In genomic region chr19:17942582-17943283, GRCh38 we compare ENCODE assay signal across 1 cellular context.
TF ChIP-seq lines count a peak whose summit lies in the region.

No MANE protein-coding gene starts in this region.

TF ChIP-seq in WTC11, 78 proteins besides CTCF, POLR2A, EP300 and RAD21:
- TF ChIP-seq ZNF416 (CRISPR knock-in tag; IDR thresholded peaks at IDR 0.05) (no peak), TP53 (CRISPR knock-in tag; IDR thresholded peaks at IDR 0.05) (no peak), FOXP1 (CRISPR knock-in tag; IDR thresholded peaks at IDR 0.05; ENCODE audit: borderline replicate concordance) (no peak), PRDM15 (CRISPR knock-in tag; IDR thresholded peaks at IDR 0.05) (no peak), HMGA2 (CRISPR knock-in tag; IDR thresholded peaks at IDR 0.05) (no peak), ZNF671 (CRISPR knock-in tag; IDR thresholded peaks at IDR 0.05) (no peak), USF2 (CRISPR knock-in tag; IDR thresholded peaks at IDR 0.05) (no peak), ZNF281 (CRISPR knock-in tag; IDR thresholded peaks at IDR 0.05) (no peak), ARID4B (CRISPR knock-in tag; IDR thresholded peaks at IDR 0.05; ENCODE audit: borderline replicate concordance) (no peak; the same call in 1 of the 2 replicates), ATF6 (CRISPR knock-in tag; IDR thresholded peaks at IDR 0.05) (no peak), NR3C1 (CRISPR knock-in tag; conservative IDR thresholded peaks at IDR 0.05; ENCODE audit: low read depth) (no peak), ZNF121 (CRISPR knock-in tag; IDR thresholded peaks at IDR 0.05) (no peak), ZNF263 (CRISPR knock-in tag; IDR thresholded peaks at IDR 0.05; ENCODE audit: low read depth) (no peak)
TF ChIP-seq in WTC11: peak in this region for 0.
